ENCODE assay signal across 23 cellular contexts in genomic region chr3:189108735-189109134, GRCh38.
"Had no signal": no experiment of that assay in that cellular context is flagged by ENCODE, and none has a peak within 500 bp of the region (broad histone marks: within the 10 kb centered on the region; RNA-seq: fewer than 3 reads in every experiment).

No MANE protein-coding gene starts in this region.

- ATAC-seq: activated CD4-positive, CD25-positive, alpha-beta regulatory T cell treated with anti-CD3 and anti-CD28 coated beads, Interleukin-2, amount 50 U/mL, for 24 hours; activated naive CD8-positive, alpha-beta T cell treated with anti-CD3 and anti-CD28 coated beads, Interleukin-2, amount 50 U/mL, for 24 hours; activated T-cell treated with anti-CD3 and anti-CD28 coated beads, Interleukin-2, amount 50 U/mL, for 4 hours; left ventricle myocardium superior; naive thymus-derived CD8-positive, alpha-beta T cell; pancreas had no signal

- H3K4me1 Mint-ChIP-seq: activated CD4-positive, alpha-beta T cell treated with anti-CD3 and anti-CD28 coated beads, Interleukin-2, amount 10 ng/mL, durations not matched to agents 7 days and 5 days; activated naive CD4-positive, alpha-beta T cell treated with anti-CD3 and anti-CD28 coated beads, Interleukin-2, amount 10 ng/mL, durations not matched to agents 7 days and 5 days; activated naive CD8-positive, alpha-beta T cell treated with anti-CD3 and anti-CD28 coated beads, Interleukin-2, amount 50 U/mL, for 24 hours; central memory CD8-positive, alpha-beta T cell; memory B cell had no signal

- H3K4me3 ChIP-seq: ascending aorta, colonic mucosa, pancreas, tibial nerve had no signal

- DNase-seq: activated CD4-positive, alpha-beta T cell treated with anti-CD3 and anti-CD28 coated beads, Interleukin-2, amount 10 ng/mL, durations not matched to agents 7 days and 5 days; activated CD8-positive, alpha-beta memory T cell treated with anti-CD3 and anti-CD28 coated beads, Interleukin-2, amount 50 U/mL, for 4 hours; activated effector memory CD4-positive, alpha-beta T cell treated with Interleukin-2 at 50 U/mL for 16 hours; activated naive CD4-positive, alpha-beta T cell treated with anti-CD3 and anti-CD28 coated beads, Interleukin-2, amount 10 ng/mL, durations not matched to agents 7 days and 5 days; activated naive CD8-positive, alpha-beta T cell treated with anti-CD3 and anti-CD28 coated beads, Interleukin-2, amount 50 U/mL, for 24 hours; activated T-cell treated with anti-CD3 and anti-CD28 coated beads, Interleukin-2, amount 50 U/mL, for 4 hours; colonic mucosa; head of caudate nucleus; left ventricle myocardium superior; naive thymus-derived CD8-positive, alpha-beta T cell; pancreas; stimulated activated CD4-positive, alpha-beta T cell treated with anti-CD3 and anti-CD28 coated beads, Interleukin-12 subunit alpha, Interleukin-12 subunit beta, amount 100 ng/mL, for 4 hours; stimulated activated CD4-positive, alpha-beta T cell treated with anti-CD3 and anti-CD28 coated beads, Interleukin-2, amount 100 ng/mL, for 24 hours; stimulated activated naive CD4-positive, alpha-beta T cell treated with Interleukin-2 at 50 U/mL for 16 hours; substantia nigra; T-helper 1 cell; T-helper 9 cell had no signal

- H3K27me3 ChIP-seq: ascending aorta, colonic mucosa, pancreas, tibial nerve had no signal

- H3K4me3 Mint-ChIP-seq: activated CD4-positive, alpha-beta T cell treated with anti-CD3 and anti-CD28 coated beads, Interleukin-2, amount 10 ng/mL, durations not matched to agents 7 days and 5 days; activated naive CD4-positive, alpha-beta T cell treated with anti-CD3 and anti-CD28 coated beads, Interleukin-2, amount 10 ng/mL, durations not matched to agents 7 days and 5 days; activated naive CD8-positive, alpha-beta T cell treated with anti-CD3 and anti-CD28 coated beads, Interleukin-2, amount 50 U/mL, for 24 hours; activated T-cell treated with anti-CD3 and anti-CD28 coated beads, Interleukin-2, amount 50 U/mL, for 4 hours; central memory CD8-positive, alpha-beta T cell; memory B cell; naive thymus-derived CD8-positive, alpha-beta T cell had no signal

- H3K27ac Mint-ChIP-seq: activated CD4-positive, alpha-beta T cell treated with anti-CD3 and anti-CD28 coated beads, Interleukin-2, amount 10 ng/mL, durations not matched to agents 7 days and 5 days; activated naive CD4-positive, alpha-beta T cell treated with anti-CD3 and anti-CD28 coated beads, Interleukin-2, amount 10 ng/mL, durations not matched to agents 7 days and 5 days; activated naive CD8-positive, alpha-beta T cell treated with anti-CD3 and anti-CD28 coated beads, Interleukin-2, amount 50 U/mL, for 24 hours; memory B cell; naive thymus-derived CD8-positive, alpha-beta T cell had no signal

- H3K27me3 Mint-ChIP-seq: central memory CD8-positive, alpha-beta T cell had no signal

- H3K4me1 ChIP-seq: ascending aorta, colonic mucosa, pancreas, tibial nerve had no signal

- H3K9me3 Mint-ChIP-seq: activated CD4-positive, alpha-beta T cell treated with anti-CD3 and anti-CD28 coated beads, Interleukin-2, amount 10 ng/mL, durations not matched to agents 7 days and 5 days; activated naive CD4-positive, alpha-beta T cell treated with anti-CD3 and anti-CD28 coated beads, Interleukin-2, amount 10 ng/mL, durations not matched to agents 7 days and 5 days; activated T-cell treated with anti-CD3 and anti-CD28 coated beads, Interleukin-2, amount 50 U/mL, for 4 hours; central memory CD8-positive, alpha-beta T cell; memory B cell had no signal

- H3K9me3 ChIP-seq: colonic mucosa, neutrophil, pancreas had no signal

- H3K36me3 ChIP-seq: ascending aorta, colonic mucosa, neutrophil, pancreas, tibial nerve had no signal

- H3K36me3 Mint-ChIP-seq: activated naive CD4-positive, alpha-beta T cell treated with anti-CD3 and anti-CD28 coated beads, Interleukin-2, amount 10 ng/mL, durations not matched to agents 7 days and 5 days; memory B cell had no signal

- H3K27ac ChIP-seq: ascending aorta, colonic mucosa, neutrophil, pancreas, tibial nerve had no signal
